ENCODE assay signal across 8 cellular contexts in the genomic region with DNA sequence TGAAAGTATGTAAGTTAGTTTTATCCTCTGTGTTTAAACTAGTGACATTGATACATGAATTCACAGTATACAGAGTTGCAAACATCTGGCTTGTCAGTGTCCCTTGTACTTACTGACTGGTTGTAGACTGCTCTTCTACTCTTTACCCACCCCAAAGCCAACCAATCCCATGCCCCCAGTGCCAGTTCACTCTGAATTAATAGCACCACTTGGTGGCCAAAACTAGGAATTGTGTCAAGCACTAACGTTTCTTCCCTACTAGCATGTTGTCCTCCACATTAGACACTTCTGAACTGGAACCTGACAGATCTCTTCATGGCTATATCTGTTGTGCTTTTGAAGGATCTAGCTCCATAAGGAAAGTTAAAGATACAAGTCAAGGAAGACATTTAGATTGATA. TPM values are rescaled to one million over a fixed set of nuclear protein-coding genes. Genes with fewer than 3 reads are reported as not detected.
DNase-seq lines count a peak whose midpoint lies in the region; ATAC-seq and FAIRE-seq lines count a peak whose summit lies in the region.

No MANE protein-coding gene starts in this region.

- peak; percentile 71 for DNase-seq in ELR (ENCODE audit: low read depth)
- DNase-seq in SK-MEL-5 (ENCODE audit: low read depth, low spot score): peak; percentile 92
- peak; percentile 59 for DNase-seq in iris pigment epithelial cell (ENCODE audit: low read depth)
- DNase-seq in activated CD4-positive, alpha-beta T cell treated with anti-CD3 and anti-CD28 coated beads, Interleukin-2, amount 50 U/mL, for 48 hours: no peak
- no peak for DNase-seq in stimulated activated CD4-positive, alpha-beta T cell treated with anti-CD3 and anti-CD28 coated beads, Interleukin-12 subunit alpha, Interleukin-12 subunit beta, amount 100 ng/mL, for 4 hours
- DNase-seq in GM19239 (ENCODE audit: insufficient read length, low spot score): no peak
- DNase-seq in activated T-cell treated with anti-CD3 and anti-CD28 coated beads, Interleukin-2, amount 50 U/mL, for 1 hour: no peak

- ATAC-seq in HG02973 (IDR thresholded peaks at IDR 0.05; ENCODE audit: unreplicated experiment): peak; percentile 54

- in situ Hi-C loops in SK-MEL-5 (cut with HindIII; ENCODE audit: low pct_unique_long_range_greater_than_20kb, low sequenced_read_pairs): no loop called here

- no peak for FAIRE-seq in GM19239 (lab: Jason Lieb, UNC)

RNA-seq across cellular contexts. Expression of gene OTX1, which starts 27.2 kb away (rescaled TPM):
- 1.2 and 1.9 TPM in 2 replicates for total RNA-seq in SK-MEL-5 (2014; rRNA removed; shearing (Covaris generic))
- 2.9 and 4.7 TPM in 2 replicates for polyA plus RNA-seq in SK-MEL-5 (2015; cell fraction: cytosol; rRNA removed)
- 8.1 and 16.9 TPM in 2 replicates for polyA plus RNA-seq in SK-MEL-5 (2015; cell fraction: nucleus; rRNA removed)

Comparison
In these comparisons a context has a peak if more than half of its experiments do, and no peak if none do; other contexts are left out.
1. DNase-seq: peak in ELR (single experiment), SK-MEL-5 (single experiment) and iris pigment epithelial cell (single experiment); none in activated CD4-positive, alpha-beta T cell treated with anti-CD3 and anti-CD28 coated beads, Interleukin-2, amount 50 U/mL, for 48 hours (0 of 2), stimulated activated CD4-positive, alpha-beta T cell treated with anti-CD3 and anti-CD28 coated beads, Interleukin-12 subunit alpha, Interleukin-12 subunit beta, amount 100 ng/mL, for 4 hours (single experiment), GM19239 (single experiment) and activated T-cell treated with anti-CD3 and anti-CD28 coated beads, Interleukin-2, amount 50 U/mL, for 1 hour (single experiment).